ENCODE assay signal across 9 cellular contexts in the genomic region with DNA sequence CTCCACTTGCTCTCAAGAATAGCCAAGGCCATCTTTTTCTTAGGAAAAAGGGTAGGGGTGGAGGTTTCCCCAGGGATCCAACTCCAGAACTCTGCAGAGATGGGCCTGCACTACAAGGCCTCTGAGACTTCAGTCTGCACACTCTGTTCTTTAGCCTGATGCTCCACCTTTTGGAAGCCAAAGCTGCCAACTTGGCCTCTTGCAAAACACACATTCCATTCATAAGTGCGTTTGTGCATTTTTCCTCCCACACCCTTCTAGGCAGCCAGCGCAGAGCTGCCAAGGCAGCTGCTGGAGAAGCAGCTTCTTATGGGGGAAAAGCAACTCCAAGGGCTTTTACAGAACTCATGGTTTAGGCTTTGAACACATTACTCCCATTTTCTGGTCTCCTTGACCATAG. TPM values are rescaled to one million over a fixed set of nuclear protein-coding genes. Genes with fewer than 3 reads are reported as not detected.
A peak's percentile ranks its signal among the peaks of the same experiment; 100 is the strongest.
DNase-seq lines count a peak whose midpoint lies in the region; ATAC-seq and TF ChIP-seq lines count a peak whose summit lies in the region.
"Had no signal": no experiment of that assay in that cellular context is flagged by ENCODE, and none has a peak within 500 bp of the region (broad histone marks: within the 10 kb centered on the region; RNA-seq: fewer than 3 reads in every experiment).

No MANE protein-coding gene starts in this region.

- no peaks in the 10 kb centered on the region for H3K36me3 ChIP-seq in ovary

- H3K36me3 Mint-ChIP-seq in CD4-positive, alpha-beta T cell (ENCODE audit: low read depth): peaks cover 7% of the 10 kb centered on the region

- WGBS in ovary, 3 donors: 0 to 3% (median 2%) methylated on average over 2 of the region's 2 CpGs

- peaks cover 6% of the 10 kb centered on the region for H3K4me1 ChIP-seq in ovary (ENCODE audit: insufficient read depth)

- peaks cover 6% of the 10 kb centered on the region for H3K4me1 Mint-ChIP-seq in CD4-positive, alpha-beta T cell (ENCODE audit: low read depth)

- no peaks in the 10 kb centered on the region for H3K27me3 ChIP-seq in ovary
- H3K27me3 ChIP-seq in CD4-positive, alpha-beta T cell (ENCODE audit: control insufficient read depth, insufficient read depth, low read length): no peaks in the 10 kb centered on the region

- intact Hi-C loops in ovary (cut with DNase I): loop anchor here in 3 of 4 donors (5.0 kb wide), 4 partner anchors 51 to 634 kb away; a partner anchor contains a TSS
- intact Hi-C loops in CD4-positive, alpha-beta T cell (cut with DNase I, micrococcal nuclease): loop anchor here (2.0 to 10.0 kb wide), 5 partner anchors 23 to 703 kb away; no protein-coding TSS in a partner anchor

- no peak overlapping the region for H3K4me3 Mint-ChIP-seq in CD4-positive, alpha-beta T cell
- H3K4me3 Mint-ChIP-seq: dendritic cell treated with granulocyte-macrophage colony-stimulating factor and Interleukin-4, amounts not matched to agents 40 ng/mL and 50 ng/mL, for 4 days had no signal

- H3K9me3 ChIP-seq in ovary: no peaks in the 10 kb centered on the region
- H3K9me3 ChIP-seq in CD4-positive, alpha-beta T cell (ENCODE audit: control insufficient read depth, low read length): no peaks in the 10 kb centered on the region

- no peak for TF ChIP-seq POLR2A in ovary (IDR thresholded peaks at IDR 0.05)

- H3K27ac ChIP-seq in RWPE1 (peak overlapping the region; percentile 89), ovary (no peak overlapping the region)
- no peak overlapping the region for H3K27ac ChIP-seq in CD4-positive, alpha-beta T cell (ENCODE audit: low read depth, low read length)

- H3K4me3 ChIP-seq in AG10803 (ENCODE audit: low read length): no peak overlapping the region
- no peak overlapping the region for H3K4me3 ChIP-seq in ovary

- ATAC-seq in HG02798 (IDR thresholded peaks at IDR 0.05; ENCODE audit: poor library complexity, unreplicated experiment) (no peak), HG03571 (IDR thresholded peaks at IDR 0.05; ENCODE audit: unreplicated experiment) (no peak)
- no peak for ATAC-seq in CD4-positive, alpha-beta T cell (ENCODE audit: poor library complexity)

- POLR2A ChIA-PET in RWPE1 (lab: Yijun Ruan, JAX; ENCODE audit: low non-redundant PET): interaction anchor here (1.0 kb wide), 1 partner anchor 49 kb away, joined by 3 read pairs; a partner anchor contains a TSS
- POLR2A ChIA-PET in CD4-positive, alpha-beta T cell (lab: Charles Lee): no interaction called here

- H3K27ac Mint-ChIP-seq in CD4-positive, alpha-beta T cell: no peak overlapping the region
- H3K27ac Mint-ChIP-seq: dendritic cell treated with granulocyte-macrophage colony-stimulating factor and Interleukin-4, amounts not matched to agents 40 ng/mL and 50 ng/mL, for 4 days had no signal

- TF ChIP-seq EP300 in ovary (IDR thresholded peaks at IDR 0.05): peak; percentile 11

- TF ChIP-seq CTCF in AG10803 (conservative IDR thresholded peaks at IDR 0.05; ENCODE audit: low read length) (no peak), RWPE1 (conservative IDR thresholded peaks at IDR 0.05; ENCODE audit: low read depth) (no peak), ovary (IDR thresholded peaks at IDR 0.05) (no peak)
- TF ChIP-seq CTCF in CD4-positive, alpha-beta T cell (IDR thresholded peaks at IDR 0.05): no peak

- CTCF ChIA-PET in RWPE1 (lab: Yijun Ruan, JAX): interaction anchor here (1.4 kb wide), 1 partner anchor 247 kb away, joined by 3 read pairs; no protein-coding TSS in a partner anchor
- CTCF ChIA-PET in CD4-positive, alpha-beta T cell (lab: Charles Lee): no interaction called here

- DNase-seq in AG10803 (ENCODE audit: low read depth) (peak; percentile 97), RWPE1 (ENCODE audit: low spot score) (peak; percentile 79), foreskin melanocyte (peak; percentile 45), ovary (peak; percentile 71 to 86 (median 83)), NCI-H524 (lab: John Stamatoyannopoulos, UW) (no peak)
- no peak for DNase-seq in CD4-positive, alpha-beta T cell

- H3K27me3 Mint-ChIP-seq in CD4-positive, alpha-beta T cell: no peaks in the 10 kb centered on the region
- H3K27me3 Mint-ChIP-seq: dendritic cell treated with granulocyte-macrophage colony-stimulating factor and Interleukin-4, amounts not matched to agents 40 ng/mL and 50 ng/mL, for 4 days had no signal

- no peaks in the 10 kb centered on the region for H3K9me3 Mint-ChIP-seq in CD4-positive, alpha-beta T cell
- H3K9me3 Mint-ChIP-seq: dendritic cell treated with granulocyte-macrophage colony-stimulating factor and Interleukin-4, amounts not matched to agents 40 ng/mL and 50 ng/mL, for 4 days had no signal

RNA-seq across cellular contexts. Expression of a gene that starts 45.3 kb away (rescaled TPM):
- total RNA-seq in ovary: 1 to 10 TPM in 6 of 7 donors, under 1 TPM in 1; 0.73 to 7.6 (median 2.4) TPM
- polyA plus RNA-seq in ovary: 1 to 10 TPM; 4.0 to 4.8 TPM
- total RNA-seq in CD4-positive, alpha-beta T cell: under 1 TPM in 1 of 2 experiments, not detected in 1; 0.56 TPM

RNA-seq across cellular contexts. Expression of a gene that starts 45.3 kb away (rescaled TPM):
- 10 to 100 TPM in 1 of 7 donors, 1 to 10 TPM in 6; 3.6 to 10.3 (median 6.4) TPM for total RNA-seq in ovary
- polyA plus RNA-seq in ovary: 1 to 10 TPM; 4.1 to 6.7 TPM
- under 1 TPM; 0.25 to 0.45 TPM for total RNA-seq in CD4-positive, alpha-beta T cell

RNA-seq across cellular contexts. Expression of a gene that starts 48.6 kb away (rescaled TPM):
- 10 to 100 TPM in 6 of 7 donors, 1 to 10 TPM in 1; 7.3 to 18.2 (median 14.7) TPM for total RNA-seq in ovary
- polyA plus RNA-seq in ovary: 1 to 10 TPM; 2.6 to 7.7 TPM
- 1 to 10 TPM; 1.9 TPM for total RNA-seq in CD4-positive, alpha-beta T cell

RNA-seq across cellular contexts. Expression of a gene that starts 49.0 kb away (rescaled TPM):
- total RNA-seq in ovary: 10 to 100 TPM; 31.6 to 53.4 (median 42.0) TPM
- 10 to 100 TPM; 52.4 to 64.5 TPM for polyA plus RNA-seq in ovary
- total RNA-seq in CD4-positive, alpha-beta T cell: 10 to 100 TPM; 13.3 to 14.0 TPM

Comparison
In these comparisons a context has a peak if more than half of its experiments do, and no peak if none do; other contexts are left out.
1. DNase-seq: peak in AG10803 (single experiment), RWPE1 (single experiment), foreskin melanocyte (single experiment) and ovary (5 of 5); none in NCI-H524 (0 of 2) and CD4-positive, alpha-beta T cell (0 of 10).